ENCODE assay signal across 14 cellular contexts in the genomic region with DNA sequence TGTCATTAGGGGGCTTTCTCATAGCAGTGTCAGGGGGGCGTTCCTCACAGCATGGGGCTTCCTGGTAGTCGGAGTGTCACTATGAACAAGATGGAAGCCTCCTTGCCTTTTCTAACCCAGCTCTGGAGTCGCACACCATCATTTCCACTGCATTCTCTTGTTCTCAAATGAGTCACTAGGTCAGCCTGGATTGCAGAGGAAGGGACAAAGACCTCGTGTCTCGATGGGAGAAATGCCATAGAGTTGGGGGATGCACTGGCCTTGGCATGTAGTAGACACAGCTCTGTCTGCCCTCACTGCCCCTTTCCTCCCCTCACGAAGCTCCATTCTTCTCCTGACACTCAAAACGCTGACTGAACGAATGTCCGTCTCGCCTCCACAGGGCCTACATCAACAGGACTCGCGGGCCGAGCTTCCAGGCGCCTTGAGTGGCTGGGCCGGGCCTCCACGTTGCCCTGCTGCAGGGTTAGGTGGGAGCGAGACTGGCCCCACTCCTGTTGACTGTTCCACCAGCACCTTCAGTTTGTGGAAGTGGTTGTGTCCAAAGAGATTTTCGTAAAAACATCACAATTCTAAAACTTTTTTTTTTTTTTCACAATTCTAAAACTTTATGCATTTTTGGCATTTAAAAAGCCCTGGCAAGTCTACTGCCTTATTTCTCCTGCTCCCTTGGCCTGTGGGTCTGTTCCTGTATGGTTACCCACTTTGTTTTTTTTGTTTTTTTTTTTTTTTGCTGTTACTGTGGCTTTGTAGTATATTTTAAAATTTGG. TPM values are rescaled to one million over a fixed set of nuclear protein-coding genes. Genes with fewer than 3 reads are reported as not detected.
DNase-seq lines count a peak whose midpoint lies in the region; ATAC-seq and TF ChIP-seq lines count a peak whose summit lies in the region.
"Had no signal": no experiment of that assay in that cellular context is flagged by ENCODE, and none has a peak within 500 bp of the region (broad histone marks: within the 10 kb centered on the region; RNA-seq: fewer than 3 reads in every experiment).

No MANE protein-coding gene starts in this region.

- no peaks in the 10 kb centered on the region; the same call in 1 of the 2 replicates for H3K27me3 Mint-ChIP-seq in WTC11 (ENCODE audit: low read depth)
- H3K27me3 Mint-ChIP-seq in activated naive CD8-positive, alpha-beta T cell treated with anti-CD3 and anti-CD28 coated beads, Interleukin-2, amount 50 U/mL, for 24 hours: no peaks in the 10 kb centered on the region
- H3K27me3 Mint-ChIP-seq: activated naive CD4-positive, alpha-beta T cell treated with anti-CD3 and anti-CD28 coated beads, Interleukin-2, amount 10 ng/mL, durations not matched to agents 7 days and 5 days had no signal

- peaks cover 16% of the 10 kb centered on the region for H3K36me3 Mint-ChIP-seq in WTC11
- H3K36me3 Mint-ChIP-seq in activated naive CD8-positive, alpha-beta T cell treated with anti-CD3 and anti-CD28 coated beads, Interleukin-2, amount 50 U/mL, for 24 hours (ENCODE audit: low read depth): peaks cover 7% of the 10 kb centered on the region

- WGBS in GM23248 (ENCODE audit: low coverage in 1 of 2, low lambda C conversion rate in 2 of 2, missing lambda C conversion rate in 2 of 2), 2 experiments: 85 to 87% methylated on average over 18 of the region's 18 CpGs

- peaks cover 14% of the 10 kb centered on the region for H3K9me3 Mint-ChIP-seq in WTC11
- no peaks in the 10 kb centered on the region for H3K9me3 Mint-ChIP-seq in activated naive CD8-positive, alpha-beta T cell treated with anti-CD3 and anti-CD28 coated beads, Interleukin-2, amount 50 U/mL, for 24 hours

- DNase-seq in GM23248 (peak; percentile 40), WTC11 (ENCODE audit: low spot score) (no peak), iris pigment epithelial cell (ENCODE audit: low read depth) (peak; percentile 35), retina (peak; percentile 15), activated gamma-delta T cell (lab: John Stamatoyannopoulos, UW) (no peak), ecto neural progenitor cell (ENCODE audit: low spot score) (no peak)
- DNase-seq in activated naive CD8-positive, alpha-beta T cell treated with anti-CD3 and anti-CD28 coated beads, Interleukin-2, amount 50 U/mL, for 24 hours: no peak
- DNase-seq: activated CD4-positive, CD25-positive, alpha-beta regulatory T cell; activated naive CD4-positive, alpha-beta T cell treated with anti-CD3 and anti-CD28 coated beads, Interleukin-2, amount 10 ng/mL, durations not matched to agents 7 days and 5 days; DMS153; H7; KG1; T-helper 1 cell had no signal

- no peaks in the 10 kb centered on the region for H3K36me3 ChIP-seq in GM23248 (ENCODE audit: low read depth)

- no peaks in the 10 kb centered on the region for H3K27me3 ChIP-seq in GM23248 (replicated peaks; ENCODE audit: insufficient read depth)

- peaks cover 59% of the 10 kb centered on the region for H3K79me2 ChIP-seq in GM23248 (ENCODE audit: insufficient read depth)

- H3K4me1 ChIP-seq in GM23248 (ENCODE audit: insufficient read depth): peaks cover 32% of the 10 kb centered on the region

- peaks cover 47% of the 10 kb centered on the region for H3F3A ChIP-seq in GM23248 (ENCODE audit: insufficient read depth)

- peak overlapping the region; percentile 50 for H3K27ac Mint-ChIP-seq in WTC11
- H3K27ac Mint-ChIP-seq in activated naive CD8-positive, alpha-beta T cell treated with anti-CD3 and anti-CD28 coated beads, Interleukin-2, amount 50 U/mL, for 24 hours: no peak overlapping the region
- H3K27ac Mint-ChIP-seq: activated naive CD4-positive, alpha-beta T cell treated with anti-CD3 and anti-CD28 coated beads, Interleukin-2, amount 10 ng/mL, durations not matched to agents 7 days and 5 days had no signal

- H2AFZ ChIP-seq in GM23248: no peak overlapping the region

- CTCF ChIA-PET in WTC11 (lab: Charles Lee): interaction anchor here (0.7 to 1.3 kb wide), 3 partner anchors 12 to 70 kb away, joined by 3 to 4 read pairs (median 3); no protein-coding TSS in a partner anchor

- H3K4me2 ChIP-seq in GM23248 (ENCODE audit: unreplicated experiment): peak overlapping the region; percentile 48

- TF ChIP-seq CTCF in WTC11 (IDR thresholded peaks at IDR 0.05): no peak

- peaks cover 37% of the 10 kb centered on the region for H3K4me1 Mint-ChIP-seq in WTC11
- H3K4me1 Mint-ChIP-seq in activated naive CD8-positive, alpha-beta T cell treated with anti-CD3 and anti-CD28 coated beads, Interleukin-2, amount 50 U/mL, for 24 hours: peaks cover 22% of the 10 kb centered on the region

- H3K9me3 ChIP-seq in GM23248 (ENCODE audit: low read depth): no peaks in the 10 kb centered on the region

- H3K9me2 ChIP-seq in GM23248 (ENCODE audit: insufficient read depth): no peaks in the 10 kb centered on the region

- ATAC-seq in WTC11 (no peak), GM21786 (IDR thresholded peaks at IDR 0.05; ENCODE audit: unreplicated experiment) (no peak)
- no peak for ATAC-seq in activated naive CD8-positive, alpha-beta T cell treated with anti-CD3 and anti-CD28 coated beads, Interleukin-2, amount 50 U/mL, for 24 hours

- H3K27ac ChIP-seq in GM23248: peak overlapping the region; percentile 78

- in situ Hi-C loops in GM23248 (cut with MboI): no loop called here

- POLR2A ChIA-PET in WTC11 (lab: Charles Lee): interaction anchor here (0.6 to 1.1 kb wide), 3 partner anchors 11 to 82 kb away, joined by 3 to 4 read pairs (median 4); partner anchors contain the start of gene PKNOX1

- H3K4me3 Mint-ChIP-seq in WTC11: no peak overlapping the region
- no peak overlapping the region for H3K4me3 Mint-ChIP-seq in activated naive CD8-positive, alpha-beta T cell treated with anti-CD3 and anti-CD28 coated beads, Interleukin-2, amount 50 U/mL, for 24 hours
- H3K4me3 Mint-ChIP-seq: activated naive CD4-positive, alpha-beta T cell treated with anti-CD3 and anti-CD28 coated beads, Interleukin-2, amount 10 ng/mL, durations not matched to agents 7 days and 5 days had no signal

- H4K20me1 ChIP-seq in GM23248 (ENCODE audit: insufficient read depth): no peaks in the 10 kb centered on the region

- peak overlapping the region; percentile 9; the same call in 1 of the 2 replicates for H3K4me3 ChIP-seq in GM23248

- peak overlapping the region; percentile 69 for H3K9ac ChIP-seq in GM23248

TF ChIP-seq in WTC11, 78 proteins besides CTCF, POLR2A, EP300 and RAD21:
- no peak for TF ChIP-seq SMAD3 (CRISPR knock-in tag; IDR thresholded peaks at IDR 0.05; ENCODE audit: borderline replicate concordance)
- TF ChIP-seq, protein P1, sequence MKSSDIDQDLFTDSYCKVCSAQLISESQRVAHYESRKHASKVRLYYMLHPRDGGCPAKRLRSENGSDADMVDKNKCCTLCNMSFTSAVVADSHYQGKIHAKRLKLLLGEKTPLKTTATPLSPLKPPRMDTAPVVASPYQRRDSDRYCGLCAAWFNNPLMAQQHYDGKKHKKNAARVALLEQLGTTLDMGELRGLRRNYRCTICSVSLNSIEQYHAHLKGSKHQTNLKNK (CRISPR knock-in tag; IDR thresholded peaks at IDR 0.05): no peak

RNA-seq across cellular contexts. Expression of gene PKNOX1, which starts 18.8 kb away (rescaled TPM):
- total RNA-seq in GM23248 (2014; rRNA removed; shearing (Covaris generic)): 9.9 and 11.1 TPM in 2 replicates
- polyA plus RNA-seq in GM23248 (2016; fragmentation: Nextera tagmentation; extraction: Ambion mirVana): 25.9 and 28.2 TPM in 2 replicates
- total RNA-seq in WTC11 (2021): 21.2 to 25.2 TPM (median 23.0 TPM) in 3 replicates

Comparison
In these comparisons a context has a peak if more than half of its experiments do, and no peak if none do; other contexts are left out.
1. DNase-seq: peak in GM23248 (single experiment), iris pigment epithelial cell (single experiment) and retina (single experiment); none in WTC11 (single experiment), activated gamma-delta T cell (single experiment), ecto neural progenitor cell (single experiment) and activated naive CD8-positive, alpha-beta T cell treated with anti-CD3 and anti-CD28 coated beads, Interleukin-2, amount 50 U/mL, for 24 hours (single experiment).